1 cellular context compared by ENCODE assay signal in genomic region chr1:94299627-94300552, GRCh38.
TF ChIP-seq lines count a peak whose summit lies in the region.

No MANE protein-coding gene starts in this region.

TF ChIP-seq in GM23338, 12 proteins besides CTCF, POLR2A, EP300 and RAD21 (continued from another document):
- TF ChIP-seq CREB1 (CRISPR knock-in tag; IDR thresholded peaks at IDR 0.05; ENCODE audit: low read depth): no peak
- no peak for TF ChIP-seq ZNF331 (CRISPR knock-in tag; IDR thresholded peaks at IDR 0.05; ENCODE audit: low read depth)
- TF ChIP-seq EZH2phosphoT487 (IDR thresholded peaks at IDR 0.05; ENCODE audit: unreplicated experiment): no peak
- no peak for TF ChIP-seq ZNF114 (CRISPR knock-in tag; IDR thresholded peaks at IDR 0.05)
